In the genomic region with DNA sequence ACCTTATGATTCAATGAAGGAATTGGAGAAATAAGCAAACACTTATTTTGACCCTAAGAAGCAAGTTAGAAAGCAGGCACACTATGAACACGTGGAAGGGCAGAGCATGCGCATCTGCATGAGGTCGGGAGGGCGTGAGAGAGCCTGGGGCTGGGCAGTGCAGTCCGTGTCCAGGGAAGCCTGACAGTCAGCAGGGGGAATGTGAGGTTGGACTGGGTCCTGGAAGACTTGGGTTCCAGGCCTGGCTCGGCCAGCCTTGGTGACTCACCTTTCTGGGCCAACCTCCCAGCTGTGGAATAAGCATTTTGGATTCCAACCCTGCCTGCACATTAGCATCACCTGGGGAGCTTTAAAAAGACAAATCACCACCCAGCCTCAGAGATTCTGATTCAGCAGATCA, we compare ENCODE assay signal across 15 cellular contexts. TPM values are rescaled to one million over a fixed set of nuclear protein-coding genes. Genes with fewer than 3 reads are reported as not detected.
DNase-seq lines count a peak whose midpoint lies in the region; ATAC-seq and TF ChIP-seq lines count a peak whose summit lies in the region.
"Had no signal": no experiment of that assay in that cellular context is flagged by ENCODE, and none has a peak within 500 bp of the region (broad histone marks: within the 10 kb centered on the region; RNA-seq: fewer than 3 reads in every experiment).

No MANE protein-coding gene starts in this region.

- H3K4me1 ChIP-seq in adrenal gland (replicated peaks in 1 of 2): no peaks in the 10 kb centered on the region
- H3K4me1 ChIP-seq: BLaER1, Peyer's patch had no signal

- no peaks in the 10 kb centered on the region for H3K36me3 ChIP-seq in adrenal gland (replicated peaks in 1 of 2)
- H3K36me3 ChIP-seq: BLaER1, Peyer's patch had no signal

- 39 to 63% (median 53%) methylated on average over 6 of the region's 6 CpGs for WGBS in adrenal gland, 4 donors

- H3K4me3 Mint-ChIP-seq in T-helper 17 cell: no peak overlapping the region

- H3K27ac Mint-ChIP-seq in T-helper 17 cell: no peak overlapping the region

- H3K27ac ChIP-seq in adrenal gland: no peak overlapping the region
- H3K27ac ChIP-seq: BLaER1, Peyer's patch had no signal

- peaks cover 9% of the 10 kb centered on the region for H3K36me3 Mint-ChIP-seq in T-helper 17 cell (ENCODE audit: low read depth)

- no peaks in the 10 kb centered on the region for H3K27me3 ChIP-seq in adrenal gland
- H3K27me3 ChIP-seq: BLaER1, Peyer's patch had no signal

- intact Hi-C loops in adrenal gland (cut with DNase I) (no loop called here), cardiac septum (cut with DNase I) (no loop called here)

- peaks cover 3% of the 10 kb centered on the region for H3K4me1 Mint-ChIP-seq in T-helper 17 cell

- TF ChIP-seq POLR2A in adrenal gland (IDR thresholded peaks at IDR 0.05): no peak

- ATAC-seq in GM18858 (IDR thresholded peaks at IDR 0.05; ENCODE audit: unreplicated experiment) (no peak), T-helper 17 cell (no peak), left lobe of liver (no peak)

- DNase-seq in AG20443 (ENCODE audit: low spot score) (peak; percentile 95), adrenal gland (peak; percentile 38 to 75 (median 64)), cardiac septum (ENCODE audit: low spot score) (peak; percentile 79), pons (ENCODE audit: low spot score) (peak; percentile 43), cerebellar cortex (ENCODE audit: low spot score) (no peak), T-helper 17 cell (no peak), left lobe of liver (ENCODE audit: low spot score) (no peak)
- DNase-seq: activated CD4-positive, alpha-beta T cell treated with anti-CD3 and anti-CD28 coated beads for 4 hours; activated naive CD4-positive, alpha-beta T cell; effector CD8-positive, alpha-beta T cell; NCI-H1694; Peyer's patch had no signal

- peaks cover 86% of the 10 kb centered on the region for H3K27me3 Mint-ChIP-seq in T-helper 17 cell

- no peak for TF ChIP-seq CTCF in adrenal gland (IDR thresholded peaks at IDR 0.05)

- no peak overlapping the region for H3K4me3 ChIP-seq in adrenal gland
- H3K4me3 ChIP-seq: BLaER1, Peyer's patch, skin epidermis had no signal

- H3K9me3 ChIP-seq in adrenal gland (replicated peaks in 1 of 3) (no peaks in the 10 kb centered on the region), T-helper 17 cell (ENCODE audit: control insufficient read depth, low read length, poor library complexity, severe bottlenecking) (no peaks in the 10 kb centered on the region)
- H3K9me3 ChIP-seq: BLaER1, Peyer's patch had no signal

RNA-seq across cellular contexts. Expression of a gene that starts 26.6 kb away (rescaled TPM):
- not detected for total RNA-seq in adrenal gland
- polyA plus RNA-seq in adrenal gland: under 1 TPM in 1 of 3 donors, not detected in 2; 0.08 TPM
- 0.22 TPM for total RNA-seq in cardiac septum
- total RNA-seq in T-helper 17 cell: not detected
- total RNA-seq in left lobe of liver: not detected

Comparison
In these comparisons a context has a peak if more than half of its experiments do, and no peak if none do; other contexts are left out.
1. DNase-seq: peak in AG20443 (single experiment), adrenal gland (7 of 7), cardiac septum (single experiment) and pons (single experiment); none in cerebellar cortex (single experiment), T-helper 17 cell (0 of 3) and left lobe of liver (single experiment).